ENCODE assay signal across 25 cellular contexts in genomic region chr1:222996307-222996983, GRCh38.
DNase-seq lines count a peak whose midpoint lies in the region; ATAC-seq and TF ChIP-seq lines count a peak whose summit lies in the region.
"Had no signal": no experiment of that assay in that cellular context is flagged by ENCODE, and none has a peak within 500 bp of the region (broad histone marks: within the 10 kb centered on the region; RNA-seq: fewer than 3 reads in every experiment).

No MANE protein-coding gene starts in this region.

- ATAC-seq in HG02623 (IDR thresholded peaks at IDR 0.05; ENCODE audit: unreplicated experiment) (no peak), HG02884 (IDR thresholded peaks at IDR 0.05; ENCODE audit: unreplicated experiment) (no peak)
- ATAC-seq: natural killer cell, sciatic nerve had no signal

- H3K4me1 Mint-ChIP-seq in Caco-2 (ENCODE audit: low read depth, unreplicated experiment): peaks cover 32% of the 10 kb centered on the region
- H3K4me1 Mint-ChIP-seq: activated CD4-positive, alpha-beta memory T cell treated with anti-CD3 and anti-CD28 coated beads, Interleukin-2, amount 10 ng/mL, durations not matched to agents 7 days and 5 days; CD4-positive, CD25-positive, alpha-beta regulatory T cell had no signal

- POLR2A ChIA-PET in Caco-2 (lab: Charles Lee): no interaction called here

- peaks cover 28% of the 10 kb centered on the region for H3K4me1 ChIP-seq in Caco-2

- no peak overlapping the region for H3K4me3 Mint-ChIP-seq in Caco-2 (ENCODE audit: unreplicated experiment)
- H3K4me3 Mint-ChIP-seq: activated CD4-positive, alpha-beta memory T cell treated with anti-CD3 and anti-CD28 coated beads, Interleukin-2, amount 10 ng/mL, durations not matched to agents 7 days and 5 days; CD4-positive, CD25-positive, alpha-beta regulatory T cell; natural killer cell had no signal

- H3K4me3 ChIP-seq in Caco-2 (ENCODE audit: low read depth, low read length): no peak overlapping the region
- H3K4me3 ChIP-seq: cardiac muscle cell, GM12878, ovary, SJCRH30, suprapubic skin, vagina had no signal

- H3K9me3 Mint-ChIP-seq in Caco-2 (ENCODE audit: unreplicated experiment): no peaks in the 10 kb centered on the region
- H3K9me3 Mint-ChIP-seq: activated CD4-positive, alpha-beta memory T cell treated with anti-CD3 and anti-CD28 coated beads, Interleukin-2, amount 10 ng/mL, durations not matched to agents 7 days and 5 days; CD4-positive, CD25-positive, alpha-beta regulatory T cell; natural killer cell had no signal

- BruUV-seq in Caco-2 (replicated peaks; lab: Mats Ljungman, UMichigan): no TSS peak

- peak overlapping the region; percentile 17 for H3K27ac ChIP-seq in VCaP
- H3K27ac ChIP-seq: cardiac muscle cell, ovary, SJCRH30, suprapubic skin, vagina had no signal

- TF ChIP-seq CTCF in Caco-2 (IDR thresholded peaks at IDR 0.05; ENCODE audit: insufficient read depth in 1 of 2, low read depth in 1 of 2, low read length in 1 of 2, severe bottlenecking in 1 of 2, unreplicated experiment in 1 of 2) (no peak), VCaP (conservative IDR thresholded peaks at IDR 0.05) (no peak)

- peaks cover 6% of the 10 kb centered on the region for H3K36me3 Mint-ChIP-seq in Caco-2 (ENCODE audit: insufficient read depth, unreplicated experiment)

- peak overlapping the region; percentile 90 for H3K27ac Mint-ChIP-seq in Caco-2 (ENCODE audit: unreplicated experiment)
- H3K27ac Mint-ChIP-seq: activated CD4-positive, alpha-beta memory T cell treated with anti-CD3 and anti-CD28 coated beads, Interleukin-2, amount 10 ng/mL, durations not matched to agents 7 days and 5 days; CD4-positive, CD25-positive, alpha-beta regulatory T cell; natural killer cell had no signal

- CTCF ChIA-PET in Caco-2 (lab: Charles Lee): no interaction called here

- H3K9me3 ChIP-seq in Caco-2: no peaks in the 10 kb centered on the region
- H3K9me3 ChIP-seq: ovary, SJCRH30, suprapubic skin, vagina had no signal

- H3K27me3 Mint-ChIP-seq in Caco-2 (ENCODE audit: insufficient read depth, unreplicated experiment): no peaks in the 10 kb centered on the region
- H3K27me3 Mint-ChIP-seq: activated CD4-positive, alpha-beta memory T cell treated with anti-CD3 and anti-CD28 coated beads, Interleukin-2, amount 10 ng/mL, durations not matched to agents 7 days and 5 days; CD4-positive, CD25-positive, alpha-beta regulatory T cell had no signal

- no peaks in the 10 kb centered on the region for H3K36me3 ChIP-seq in Caco-2 (ENCODE audit: control insufficient read depth, insufficient read depth, low read length)
- H3K36me3 ChIP-seq: cardiac muscle cell, ovary, suprapubic skin had no signal

- intact Hi-C loops in Caco-2 (cut with micrococcal nuclease; ENCODE audit: unreplicated experiment): no loop called here

- H3K27me3 ChIP-seq in Caco-2 (replicated peaks; ENCODE audit: control insufficient read depth, insufficient read depth, low read length): no peaks in the 10 kb centered on the region
- H3K27me3 ChIP-seq: cardiac muscle cell, ovary, SJCRH30, suprapubic skin, vagina had no signal

- DNase-seq in Caco-2 (no peak), HT-29 (ENCODE audit: low spot score) (peak; percentile 11), lung microvascular endothelial cell (ENCODE audit: low read depth in 2 of 2) (peak; percentile 52 to 80), NCI-H524 (lab: John Stamatoyannopoulos, UW) (no peak), NCI-H524 treated with DMSO at 0.1 percent for 48 hours (lab: John Stamatoyannopoulos, UW) (no peak)
- DNase-seq: activated CD4-positive, alpha-beta memory T cell treated with anti-CD3 and anti-CD28 coated beads, Interleukin-2, amount 10 ng/mL, durations not matched to agents 7 days and 5 days; activated CD4-positive, CD25-positive, alpha-beta regulatory T cell; activated naive CD4-positive, alpha-beta T cell; activated T-cell treated with anti-CD3 and anti-CD28 coated beads for 4 hours; amniotic stem cell; CD4-positive, CD25-positive, alpha-beta regulatory T cell; natural killer cell; NCI-H146; NCI-H2171; NCI-H748 treated with DMSO at 0.1 percent for 48 hours; ovary; SJCRH30 had no signal

Comparison
In these comparisons a context has a peak if more than half of its experiments do, and no peak if none do; other contexts are left out.
1. DNase-seq: peak in HT-29 (single experiment) and lung microvascular endothelial cell (2 of 2); none in Caco-2 (0 of 2), NCI-H524 (0 of 2) and NCI-H524 treated with DMSO at 0.1 percent for 48 hours (single experiment).